ENCODE assay signal across 8 cellular contexts in genomic region chr3:20041197-20041780, GRCh38. TPM values are rescaled to one million over a fixed set of nuclear protein-coding genes. Genes with fewer than 3 reads are reported as not detected.
DNase-seq lines count a peak whose midpoint lies in the region; ATAC-seq and TF ChIP-seq lines count a peak whose summit lies in the region.

No MANE protein-coding gene starts in this region.

- H3K4me3 ChIP-seq in ACC112 (ENCODE audit: low read depth, low read length) (peak overlapping the region; percentile 82), ectodermal cell (ENCODE audit: insufficient read depth, low read depth, low read length) (peak overlapping the region; percentile 78)

- no peaks in the 10 kb centered on the region for H3K9me3 Mint-ChIP-seq in activated CD8-positive, alpha-beta T cell treated with anti-CD3 and anti-CD28 coated beads for 36 hours

- H2AFZ ChIP-seq in ACC112 (ENCODE audit: low read length, unreplicated experiment), result peak overlapping the region; percentile 27

- WGBS in ectodermal cell, 2 experiments, result 1% methylated on average over 28 of the region's 28 CpGs

- no peak for TF ChIP-seq CTCF in activated CD8-positive, alpha-beta T cell treated with anti-CD3 and anti-CD28 coated beads for 36 hours (IDR thresholded peaks at IDR 0.05)

- peaks cover 20% of the 10 kb centered on the region for H3K4me1 ChIP-seq in ACC112 (ENCODE audit: control insufficient read depth, insufficient read depth, low read length, unreplicated experiment)
- H3K4me1 ChIP-seq in ectodermal cell (ENCODE audit: control insufficient read depth, insufficient read depth, low read length), result peaks cover 8% of the 10 kb centered on the region

- H3K36me3 ChIP-seq in ACC112 (ENCODE audit: insufficient read depth, low read length) (no peaks in the 10 kb centered on the region), ectodermal cell (ENCODE audit: control insufficient read depth, insufficient read depth, low read length) (no peaks in the 10 kb centered on the region)

- H3K36me3 Mint-ChIP-seq in activated CD8-positive, alpha-beta T cell treated with anti-CD3 and anti-CD28 coated beads for 36 hours (ENCODE audit: low read depth), result no peaks in the 10 kb centered on the region

- H3K4me3 Mint-ChIP-seq in activated CD8-positive, alpha-beta T cell treated with anti-CD3 and anti-CD28 coated beads for 36 hours, result peak overlapping the region; percentile 93

- POLR2A ChIA-PET in activated CD8-positive, alpha-beta T cell treated with anti-CD3 and anti-CD28 coated beads for 36 hours (lab: Charles Lee), result interaction anchor here (1.0 to 2.8 kb wide), 7 partner anchors 11 to 145 kb away, joined by 3 to 17 read pairs (median 7); partner anchors contain the start of gene SGO1

- CTCF ChIA-PET in activated CD8-positive, alpha-beta T cell treated with anti-CD3 and anti-CD28 coated beads for 36 hours (lab: Charles Lee), result interaction anchor here (0.6 to 1.5 kb wide), 10 partner anchors 9 to 155 kb away, joined by 3 to 12 read pairs (median 3); partner anchors contain the start of gene SGO1

- no peaks in the 10 kb centered on the region for H3K27me3 Mint-ChIP-seq in activated CD8-positive, alpha-beta T cell treated with anti-CD3 and anti-CD28 coated beads for 36 hours

- no peaks in the 10 kb centered on the region for H3K79me2 ChIP-seq in ACC112 (ENCODE audit: control insufficient read depth, insufficient read depth, low read length, unreplicated experiment)

- intact Hi-C loops in activated CD8-positive, alpha-beta T cell treated with anti-CD3 and anti-CD28 coated beads for 36 hours (cut with micrococcal nuclease), result loop anchor here (5.0 to 10.0 kb wide), 4 partner anchors 61 to 146 kb away; partner anchors contain the start of genes EFHB and SGO1

- no peaks in the 10 kb centered on the region for H3K27me3 ChIP-seq in ACC112 (ENCODE audit: insufficient read depth, low read length)
- no peaks in the 10 kb centered on the region for H3K27me3 ChIP-seq in ectodermal cell (ENCODE audit: control insufficient read depth, insufficient read depth, low read length, poor library complexity, severe bottlenecking)

- H3K4me1 Mint-ChIP-seq in activated CD8-positive, alpha-beta T cell treated with anti-CD3 and anti-CD28 coated beads for 36 hours (ENCODE audit: low read depth), result peaks cover 58% of the 10 kb centered on the region

- H3K27ac ChIP-seq in ACC112 (ENCODE audit: low read depth, low read length) (no peak overlapping the region), ectodermal cell (ENCODE audit: insufficient read depth, low read depth, low read length, poor library complexity, severe bottlenecking) (no peak overlapping the region)

- H3K27ac Mint-ChIP-seq in activated CD8-positive, alpha-beta T cell treated with anti-CD3 and anti-CD28 coated beads for 36 hours, result peak overlapping the region; percentile 87

- no peaks in the 10 kb centered on the region for H3K9me3 ChIP-seq in ectodermal cell (ENCODE audit: control insufficient read depth, low read length)

- DNase-seq in NCI-H510A treated with DMSO at 0.1 percent for 48 hours (lab: John Stamatoyannopoulos, UW) (peak; percentile 54), medulla oblongata (ENCODE audit: extremely low spot score) (peak; percentile 96)
- peak; percentile 89 for DNase-seq in activated CD8-positive, alpha-beta T cell treated with anti-CD3 and anti-CD28 coated beads for 36 hours
- peak; percentile 61 to 79 (median 64) for DNase-seq in stimulated activated CD4-positive, alpha-beta T cell treated with anti-CD3 and anti-CD28 coated beads, TNF-alpha, amount 100 ng/mL, for 48 hours (ENCODE audit: low read depth in 3 of 3)

- ATAC-seq in GM18867 (IDR thresholded peaks at IDR 0.05; ENCODE audit: unreplicated experiment) (peak; percentile 51), HG03103 (IDR thresholded peaks at IDR 0.05; ENCODE audit: low read depth, unreplicated experiment) (peak; percentile 39)
- ATAC-seq in activated CD8-positive, alpha-beta T cell treated with anti-CD3 and anti-CD28 coated beads for 36 hours, result peak; percentile 40

RNA-seq across cellular contexts. Expression of gene KAT2B, which starts 1.0 kb away (rescaled TPM):
- total RNA-seq in activated CD8-positive, alpha-beta T cell treated with anti-CD3 and anti-CD28 coated beads for 36 hours, result 10 to 100 TPM; 18.6 to 28.8 TPM
- 6.7 TPM for polyA plus RNA-seq in ectodermal cell (2013, experiment 1 of 4)
- 8.4 TPM for polyA plus RNA-seq in ectodermal cell (2013, experiment 2 of 4)
- polyA plus RNA-seq in ectodermal cell (2013, experiment 3 of 4), result 5.9 TPM
- polyA plus RNA-seq in ectodermal cell (2013, experiment 4 of 4), result 8.8 TPM

RNA-seq across cellular contexts. Expression of gene PP2D1, which starts 29.2 kb away (rescaled TPM):
- not detected for total RNA-seq in activated CD8-positive, alpha-beta T cell treated with anti-CD3 and anti-CD28 coated beads for 36 hours
- not detected for polyA plus RNA-seq in ectodermal cell (2013, experiment 1 of 4)
- polyA plus RNA-seq in ectodermal cell (2013, experiment 2 of 4), result not detected
- not detected for polyA plus RNA-seq in ectodermal cell (2013, experiment 3 of 4)
- not detected for polyA plus RNA-seq in ectodermal cell (2013, experiment 4 of 4)
